Comparison of ENCODE assay signal across 8 cellular contexts in the genomic region with DNA sequence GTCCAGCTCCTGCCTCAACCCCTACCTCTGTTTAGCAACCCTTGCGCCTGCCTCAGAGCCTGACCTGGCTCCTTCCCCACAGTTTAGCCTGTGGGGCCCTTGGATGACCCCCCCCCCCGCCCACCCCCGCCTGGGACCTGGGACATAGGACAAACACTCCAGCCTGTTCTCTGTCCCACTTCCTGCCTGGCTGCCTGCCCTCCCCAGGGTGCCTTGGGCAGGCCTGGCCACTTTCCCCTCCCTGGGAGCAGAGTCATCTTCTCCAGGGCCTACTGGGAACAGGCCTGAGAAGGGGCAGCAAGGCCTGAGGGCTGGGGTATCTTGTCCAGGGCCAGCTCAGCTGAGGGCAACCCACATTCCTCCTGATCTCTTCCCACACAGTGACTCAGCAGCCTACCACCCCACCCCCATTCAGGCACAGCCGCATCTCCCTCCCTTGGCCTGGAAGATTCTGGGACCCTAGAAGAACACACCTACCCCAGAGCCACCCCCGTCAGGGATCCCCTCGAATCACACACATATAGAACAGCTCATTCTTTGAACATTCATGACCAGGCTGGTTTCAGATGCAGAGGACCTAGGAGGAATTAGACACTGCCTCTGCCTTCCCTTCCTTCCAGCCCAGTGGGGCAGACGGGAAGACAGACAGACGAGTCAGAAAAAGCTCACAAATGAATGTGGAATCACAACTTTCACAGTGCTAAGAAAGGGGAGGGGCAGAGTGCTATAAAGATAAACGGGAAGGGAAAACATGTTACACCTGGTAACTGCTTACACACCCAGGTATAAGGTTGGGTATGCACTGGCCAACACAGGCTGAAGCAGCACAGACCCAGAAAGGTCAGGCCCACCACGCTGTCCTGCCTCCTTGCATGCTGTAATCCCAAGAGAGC. TPM values are rescaled to one million over a fixed set of nuclear protein-coding genes. Genes with fewer than 3 reads are reported as not detected.
DNase-seq lines count a peak whose midpoint lies in the region; ATAC-seq and TF ChIP-seq lines count a peak whose summit lies in the region.

No MANE protein-coding gene starts in this region.

- peak overlapping the region; percentile 22 for H3K4me3 Mint-ChIP-seq in Caco-2 (ENCODE audit: unreplicated experiment)

- H3K36me3 ChIP-seq in Caco-2 (ENCODE audit: control insufficient read depth, insufficient read depth, low read length), result no peaks in the 10 kb centered on the region
- peaks cover 12% of the 10 kb centered on the region for H3K36me3 ChIP-seq in SJCRH30
- peaks cover 30 to 38% (median 36%) of the 10 kb centered on the region in 4 donors for H3K36me3 ChIP-seq in esophagus muscularis mucosa

- DNase-seq in Caco-2, result peak; percentile 71 to 78
- DNase-seq in SJCRH30, result peak; percentile 41 to 59
- DNase-seq in esophagus muscularis mucosa (ENCODE audit: extremely low spot score), result no peak
- DNase-seq in non-pigmented ciliary epithelial cell (ENCODE audit: low read depth), result peak; percentile 48
- no peak for DNase-seq in GDM1 (lab: John Stamatoyannopoulos, UW)
- no peak for DNase-seq in NCI-H748 treated with DMSO at 0.1 percent for 48 hours (lab: John Stamatoyannopoulos, UW)
- no peak for DNase-seq in NCI-H526 (lab: John Stamatoyannopoulos, UW)

- intact Hi-C loops in Caco-2 (cut with micrococcal nuclease; ENCODE audit: unreplicated experiment) (no loop called here), esophagus muscularis mucosa (cut with DNase I) (no loop called here)

- POLR2A ChIA-PET in Caco-2 (lab: Charles Lee), result interaction anchor here (0.6 to 0.9 kb wide), 2 partner anchors 15 to 203 kb away, joined by 4 to 5 read pairs; a partner anchor contains a TSS

- no peak for ATAC-seq in HG03039 (IDR thresholded peaks at IDR 0.05; ENCODE audit: unreplicated experiment)

- H3K27ac ChIP-seq in SJCRH30 (peak overlapping the region; percentile 40), esophagus muscularis mucosa (replicated peaks in 1 of 4) (peak overlapping the region; percentile 40 to 65 (median 48))

- no peak overlapping the region for H3K4me3 ChIP-seq in Caco-2 (ENCODE audit: low read depth, low read length)
- H3K4me3 ChIP-seq in SJCRH30, result no peak overlapping the region
- H3K4me3 ChIP-seq in esophagus muscularis mucosa, result no peak overlapping the region

- H3K9me3 ChIP-seq in Caco-2 (no peaks in the 10 kb centered on the region), SJCRH30 (replicated peaks) (no peaks in the 10 kb centered on the region), esophagus muscularis mucosa (no peaks in the 10 kb centered on the region)

- H3K27me3 ChIP-seq in Caco-2 (replicated peaks; ENCODE audit: control insufficient read depth, insufficient read depth, low read length) (no peaks in the 10 kb centered on the region), SJCRH30 (no peaks in the 10 kb centered on the region), esophagus muscularis mucosa (no peaks in the 10 kb centered on the region)

- TF ChIP-seq CTCF in Caco-2 (IDR thresholded peaks at IDR 0.05; ENCODE audit: insufficient read depth in 1 of 2, low read depth in 1 of 2, low read length in 1 of 2, severe bottlenecking in 1 of 2, unreplicated experiment in 1 of 2) (no peak), esophagus muscularis mucosa (IDR thresholded peaks at IDR 0.05) (no peak)

- no peaks in the 10 kb centered on the region for H3K27me3 Mint-ChIP-seq in Caco-2 (ENCODE audit: insufficient read depth, unreplicated experiment)

- H3K4me1 ChIP-seq in Caco-2 (peaks cover 42% of the 10 kb centered on the region), SJCRH30 (peaks cover 29% of the 10 kb centered on the region), esophagus muscularis mucosa (peaks cover 57 to 61% (median 58%) of the 10 kb centered on the region in 4 donors)

- peaks cover 30% of the 10 kb centered on the region for H3K4me1 Mint-ChIP-seq in Caco-2 (ENCODE audit: low read depth, unreplicated experiment)

- peaks cover 41% of the 10 kb centered on the region for H3K36me3 Mint-ChIP-seq in Caco-2 (ENCODE audit: insufficient read depth, unreplicated experiment)

- WGBS in esophagus muscularis mucosa, result 64% methylated on average over 9 of the region's 10 CpGs

- BruUV-seq in Caco-2 (replicated peaks; lab: Mats Ljungman, UMichigan), result no TSS peak

- no peaks in the 10 kb centered on the region for H3K9me3 Mint-ChIP-seq in Caco-2 (ENCODE audit: unreplicated experiment)

- CTCF ChIA-PET in Caco-2 (lab: Charles Lee), result no interaction called here

- no peak for TF ChIP-seq POLR2A in esophagus muscularis mucosa (IDR thresholded peaks at IDR 0.05; ENCODE audit: low read depth)

- H3K27ac Mint-ChIP-seq in Caco-2 (ENCODE audit: unreplicated experiment), result peak overlapping the region; percentile 87

- no peak for TF ChIP-seq EP300 in esophagus muscularis mucosa (IDR thresholded peaks at IDR 0.05)

RNA-seq across cellular contexts. Expression of a gene that starts 6.0 kb away (rescaled TPM):
- total RNA-seq in Caco-2 (2022) (59.1 and 69.0 TPM in 2 replicates), esophagus muscularis mucosa (10 to 100 TPM in 2 of 4 donors, 1 to 10 TPM in 2; 8.0 to 15.6 (median 10.0) TPM)
- total RNA-seq in SJCRH30 (2014; rRNA removed; shearing (Covaris generic)), result 20.7 and 23.2 TPM in 2 replicates

RNA-seq across cellular contexts. Expression of a gene that starts 7.5 kb away (rescaled TPM):
- total RNA-seq in Caco-2 (2022) (2.3 and 2.4 TPM in 2 replicates), esophagus muscularis mucosa (under 1 TPM; 0.13 to 0.69 (median 0.37) TPM)
- 1.4 and 1.7 TPM in 2 replicates for total RNA-seq in SJCRH30 (2014; rRNA removed; shearing (Covaris generic))

RNA-seq across cellular contexts. Expression of a gene that starts 14.3 kb away (rescaled TPM):
- 63.8 and 69.7 TPM in 2 replicates for total RNA-seq in Caco-2 (2022)
- 32.1 and 33.0 TPM in 2 replicates for total RNA-seq in SJCRH30 (2014; rRNA removed; shearing (Covaris generic))
- 10 to 100 TPM; 19.5 to 26.7 (median 23.8) TPM for total RNA-seq in esophagus muscularis mucosa

RNA-seq across cellular contexts. Expression of a gene that starts 38.1 kb away (rescaled TPM):
- 91.0 and 96.4 TPM in 2 replicates for total RNA-seq in Caco-2 (2022)
- 0.33 TPM in 1 of 2 replicates, not detected in the other for total RNA-seq in SJCRH30 (2014; rRNA removed; shearing (Covaris generic))
- total RNA-seq in esophagus muscularis mucosa, result 1 to 10 TPM; 3.0 to 8.7 (median 3.2) TPM

RNA-seq across cellular contexts. Expression of a gene that starts 42.3 kb away (rescaled TPM):
- 27.8 and 28.7 TPM in 2 replicates for total RNA-seq in Caco-2 (2022)
- 0.84 and 1.8 TPM in 2 replicates for total RNA-seq in SJCRH30 (2014; rRNA removed; shearing (Covaris generic))
- under 1 TPM; 0.33 to 0.83 (median 0.60) TPM for total RNA-seq in esophagus muscularis mucosa

Comparison
In these comparisons a context has a peak if more than half of its experiments do, and no peak if none do; other contexts are left out.
1. DNase-seq: peak in Caco-2 (2 of 2), SJCRH30 (2 of 2) and non-pigmented ciliary epithelial cell (single experiment); none in esophagus muscularis mucosa (single experiment), GDM1 (single experiment), NCI-H748 treated with DMSO at 0.1 percent for 48 hours (single experiment) and NCI-H526 (0 of 2).